ENCODE assay signal across 10 cellular contexts in genomic region chr21:46455575-46456385, GRCh38. TPM values are rescaled to one million over a fixed set of nuclear protein-coding genes. Genes with fewer than 3 reads are reported as not detected.
DNase-seq lines count a peak whose midpoint lies in the region; TF ChIP-seq lines count a peak whose summit lies in the region.
"Had no signal": no experiment of that assay in that cellular context is flagged by ENCODE, and none has a peak within 500 bp of the region (broad histone marks: within the 10 kb centered on the region; RNA-seq: fewer than 3 reads in every experiment).

No MANE protein-coding gene starts in this region.

- TF ChIP-seq CTCF in AG10803 (conservative IDR thresholded peaks at IDR 0.05; ENCODE audit: low read length) (no peak), cardiac fibroblast (IDR thresholded peaks at IDR 0.05; ENCODE audit: low read depth, low read length) (no peak)

- H3K4me3 ChIP-seq in AG10803 (ENCODE audit: low read length) (no peak overlapping the region), cardiac fibroblast (replicated peaks in 1 of 2; ENCODE audit: low read depth in 2 of 2, low read length in 2 of 2) (no peak overlapping the region)

- DNase-seq in AG10803 (ENCODE audit: low read depth) (peak; percentile 37), M059J (ENCODE audit: low read depth) (peak; percentile 90), cardiac fibroblast (ENCODE audit: low read depth in 2 of 2) (peak; percentile 85 to 88), mesenteric fat pad (ENCODE audit: low spot score) (peak; percentile 37), NCI-H345 treated with DMSO at 0.1 percent for 48 hours (lab: John Stamatoyannopoulos, UW; ENCODE audit: unreplicated experiment) (no peak), cerebellum (ENCODE audit: low spot score) (no peak), Kasumi-1 (lab: John Stamatoyannopoulos, UW) (no peak)
- DNase-seq in activated CD4-positive, alpha-beta T cell treated with anti-CD3 and anti-CD28 coated beads, Interleukin-2, amount 50 U/mL, for 4 hours, result no peak
- DNase-seq: activated CD4-positive, alpha-beta memory T cell treated with anti-CD3 and anti-CD28 coated beads for 36 hours; NCI-H2081 had no signal

RNA-seq across cellular contexts. Expression of gene DIP2A, which starts 2.9 kb away (rescaled TPM):
- total RNA-seq in M059J (2014; rRNA removed; shearing (Covaris generic)), result 9.3 and 20.6 TPM in 2 replicates
- total RNA-seq in mesenteric fat pad (33.9 TPM), cerebellum (67.7 TPM)

Comparison
In these comparisons a context has a peak if more than half of its experiments do, and no peak if none do; other contexts are left out.
1. DNase-seq: peak in AG10803 (single experiment), M059J (single experiment), cardiac fibroblast (2 of 2) and mesenteric fat pad (single experiment); none in NCI-H345 treated with DMSO at 0.1 percent for 48 hours (single experiment), activated CD4-positive, alpha-beta T cell treated with anti-CD3 and anti-CD28 coated beads, Interleukin-2, amount 50 U/mL, for 4 hours (0 of 2), cerebellum (single experiment) and Kasumi-1 (0 of 2).